In genomic region chr12:56864318-56864717, GRCh38 we compare ENCODE assay signal across 1 cellular context.
TF ChIP-seq lines count a peak whose summit lies in the region.

No MANE protein-coding gene starts in this region.

TF ChIP-seq in K562, 482 proteins besides CTCF, POLR2A, EP300 and RAD21 (continued from another document):
- no peak for TF ChIP-seq TOE1 (IDR thresholded peaks at IDR 0.05; ENCODE audit: borderline replicate concordance)
- TF ChIP-seq TOE1 (CRISPR knock-in tag; IDR thresholded peaks at IDR 0.05; ENCODE audit: borderline replicate concordance, low read depth) = no peak
- TF ChIP-seq MED1 (CRISPR knock-in tag; IDR thresholded peaks at IDR 0.05; ENCODE audit: borderline replicate concordance) = no peak
